ENCODE assay signal across 5 cellular contexts in genomic region chr4:24613474-24613873, GRCh38.
"Had no signal": no experiment of that assay in that cellular context is flagged by ENCODE, and none has a peak within 500 bp of the region (broad histone marks: within the 10 kb centered on the region; RNA-seq: fewer than 3 reads in every experiment).

No MANE protein-coding gene starts in this region.

- DNase-seq: IMR-90 had no signal

- FAIRE-seq: HepG2, HTR-8/SVneo, K562 had no signal

- H3K27ac Mint-ChIP-seq: IgD-negative memory B cell had no signal

- H3K4me3 Mint-ChIP-seq: IgD-negative memory B cell had no signal

- ATAC-seq: HepG2, K562 had no signal
